In genomic region chr6:140566706-140567330, GRCh38 we compare ENCODE assay signal across 12 cellular contexts.
A peak's percentile ranks its signal among the peaks of the same experiment; 100 is the strongest.
DNase-seq lines count a peak whose midpoint lies in the region; ATAC-seq, FAIRE-seq and TF ChIP-seq lines count a peak whose summit lies in the region.
"Had no signal": no experiment of that assay in that cellular context is flagged by ENCODE, and none has a peak within 500 bp of the region (broad histone marks: within the 10 kb centered on the region; RNA-seq: fewer than 3 reads in every experiment).

No MANE protein-coding gene starts in this region.

- H3K4me3 ChIP-seq in SJSA1, result no peak overlapping the region
- H3K4me3 ChIP-seq in Caco-2 (ENCODE audit: low read depth, low read length), result no peak overlapping the region
- H3K4me3 ChIP-seq: prostate gland had no signal

- POLR2A ChIA-PET in Caco-2 (lab: Charles Lee), result no interaction called here

- H3K36me3 Mint-ChIP-seq in Caco-2 (ENCODE audit: insufficient read depth, unreplicated experiment), result no peaks in the 10 kb centered on the region

- H3K27me3 Mint-ChIP-seq in Caco-2 (ENCODE audit: insufficient read depth, unreplicated experiment), result no peaks in the 10 kb centered on the region

- CTCF ChIA-PET in Caco-2 (lab: Charles Lee), result no interaction called here

- TF ChIP-seq CTCF in foreskin keratinocyte (conservative IDR thresholded peaks at IDR 0.05), result no peak
- TF ChIP-seq CTCF in Caco-2 (IDR thresholded peaks at IDR 0.05; ENCODE audit: insufficient read depth in 1 of 2, low read depth in 1 of 2, low read length in 1 of 2, severe bottlenecking in 1 of 2, unreplicated experiment in 1 of 2), result no peak

- DNase-seq in HCEC 1CT (peak; percentile 58), SJSA1 (ENCODE audit: low read depth in 1 of 2, low spot score in 2 of 2) (peak in 1 of 2 experiments; percentile 64), foreskin keratinocyte (peak in 1 of 2 donors; percentile 42), pulmonary artery endothelial cell (ENCODE audit: low read depth, low spot score) (peak; percentile 26), inferior parietal cortex (ENCODE audit: extremely low spot score) (no peak), Caco-2 (no peak), frontal cortex (ENCODE audit: low spot score in 2 of 2) (no peak)
- DNase-seq in activated CD8-positive, alpha-beta memory T cell treated with anti-CD3 and anti-CD28 coated beads, Interleukin-2, amount 50 U/mL, for 48 hours, result no peak
- DNase-seq: activated effector memory CD4-positive, alpha-beta T cell treated with anti-CD3 and anti-CD28 coated beads, Interleukin-2, amount 50 U/mL, for 16 hours; NCI-H2029 treated with DMSO at 0.1 percent for 48 hours had no signal

- no peak for FAIRE-seq in frontal cortex (lab: Jason Lieb, UNC)

- no peaks in the 10 kb centered on the region for H3K9me3 ChIP-seq in SJSA1 (replicated peaks)
- H3K9me3 ChIP-seq in Caco-2, result no peaks in the 10 kb centered on the region
- H3K9me3 ChIP-seq: prostate gland had no signal

- H3K27me3 ChIP-seq in SJSA1 (replicated peaks) (no peaks in the 10 kb centered on the region), foreskin keratinocyte (no peaks in the 10 kb centered on the region), Caco-2 (replicated peaks; ENCODE audit: control insufficient read depth, insufficient read depth, low read length) (no peaks in the 10 kb centered on the region)

- H3K4me3 Mint-ChIP-seq in Caco-2 (ENCODE audit: unreplicated experiment), result no peak overlapping the region
- H3K4me3 Mint-ChIP-seq: stimulated activated naive CD8-positive, alpha-beta T cell treated with anti-CD3 and anti-CD28 coated beads, Interleukin-15, Interleukin-2, amounts not matched to agents 100 ng/mL and 50 ng/mL, for 24 hours had no signal

- ATAC-seq in foreskin keratinocyte, result peak; percentile 82

- H3K4me1 Mint-ChIP-seq in Caco-2 (ENCODE audit: low read depth, unreplicated experiment), result no peaks in the 10 kb centered on the region

- H3K27ac ChIP-seq in SJSA1 (peak overlapping the region; percentile 62), foreskin keratinocyte (no peak overlapping the region)
- H3K27ac ChIP-seq: prostate gland had no signal

- no TSS peak for BruUV-seq in Caco-2 (replicated peaks; lab: Mats Ljungman, UMichigan)

- H3K27ac Mint-ChIP-seq in Caco-2 (ENCODE audit: unreplicated experiment), result no peak overlapping the region
- H3K27ac Mint-ChIP-seq: stimulated activated naive CD8-positive, alpha-beta T cell treated with anti-CD3 and anti-CD28 coated beads, Interleukin-15, Interleukin-2, amounts not matched to agents 100 ng/mL and 50 ng/mL, for 24 hours had no signal

- peaks cover 23% of the 10 kb centered on the region for H3K4me1 ChIP-seq in SJSA1 (replicated peaks)
- peaks cover 16% of the 10 kb centered on the region for H3K4me1 ChIP-seq in foreskin keratinocyte
- no peaks in the 10 kb centered on the region for H3K4me1 ChIP-seq in Caco-2
- H3K4me1 ChIP-seq: prostate gland had no signal

- intact Hi-C loops in Caco-2 (cut with micrococcal nuclease; ENCODE audit: unreplicated experiment), result no loop called here

- H3K36me3 ChIP-seq in SJSA1 (no peaks in the 10 kb centered on the region), Caco-2 (ENCODE audit: control insufficient read depth, insufficient read depth, low read length) (no peaks in the 10 kb centered on the region)
- H3K36me3 ChIP-seq: prostate gland had no signal

- no peaks in the 10 kb centered on the region for H3K9me3 Mint-ChIP-seq in Caco-2 (ENCODE audit: unreplicated experiment)
- H3K9me3 Mint-ChIP-seq: stimulated activated naive CD8-positive, alpha-beta T cell treated with anti-CD3 and anti-CD28 coated beads, Interleukin-15, Interleukin-2, amounts not matched to agents 100 ng/mL and 50 ng/mL, for 24 hours had no signal

Comparison
In these comparisons a context has a peak if more than half of its experiments do, and no peak if none do; other contexts are left out.
1. DNase-seq: peak in HCEC 1CT (single experiment) and pulmonary artery endothelial cell (single experiment); none in inferior parietal cortex (single experiment), Caco-2 (0 of 2), activated CD8-positive, alpha-beta memory T cell treated with anti-CD3 and anti-CD28 coated beads, Interleukin-2, amount 50 U/mL, for 48 hours (single experiment) and frontal cortex (0 of 2).